ENCODE assay signal across 2 cellular contexts in the genomic region with DNA sequence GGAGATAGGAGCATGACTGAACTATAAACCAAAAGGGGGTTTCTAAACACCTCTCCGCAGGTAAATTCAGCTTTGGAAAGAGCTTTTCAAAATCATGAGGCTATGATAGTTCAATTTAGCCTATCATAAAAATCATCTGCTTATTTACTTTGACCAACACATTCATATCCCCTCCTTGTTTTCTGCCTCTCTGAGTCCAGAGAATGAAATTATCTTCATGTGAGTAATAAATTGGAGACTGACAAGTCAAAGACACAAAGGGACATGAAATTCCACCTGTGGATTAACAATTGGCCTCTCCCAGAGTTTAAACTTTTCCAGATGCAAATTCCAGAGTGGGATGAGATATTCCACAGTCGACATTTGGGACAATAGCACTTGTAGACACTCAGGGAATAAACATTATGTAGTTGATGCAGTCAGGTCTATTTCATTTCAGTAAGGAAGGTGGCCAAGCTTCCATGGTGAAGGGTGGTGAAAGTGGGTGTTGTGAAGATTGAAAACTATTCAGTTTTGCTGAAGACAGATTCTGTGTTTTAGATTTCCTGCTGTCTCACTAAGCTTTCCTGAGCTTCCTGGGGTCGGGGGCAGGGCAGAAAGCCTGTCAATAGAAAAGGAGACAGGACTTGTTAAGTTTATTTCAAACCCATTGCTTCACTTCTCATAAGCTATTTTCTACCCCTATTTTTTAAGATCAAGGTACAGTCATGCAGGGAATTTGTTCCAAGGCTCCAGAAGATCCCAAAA.
A peak's percentile ranks its signal among the peaks of the same experiment; 100 is the strongest.
TF ChIP-seq lines count a peak whose summit lies in the region.

No MANE protein-coding gene starts in this region.

TF ChIP-seq in HCT116, 20 proteins besides CTCF, POLR2A, EP300 and RAD21:
- TF ChIP-seq, protein P1, sequence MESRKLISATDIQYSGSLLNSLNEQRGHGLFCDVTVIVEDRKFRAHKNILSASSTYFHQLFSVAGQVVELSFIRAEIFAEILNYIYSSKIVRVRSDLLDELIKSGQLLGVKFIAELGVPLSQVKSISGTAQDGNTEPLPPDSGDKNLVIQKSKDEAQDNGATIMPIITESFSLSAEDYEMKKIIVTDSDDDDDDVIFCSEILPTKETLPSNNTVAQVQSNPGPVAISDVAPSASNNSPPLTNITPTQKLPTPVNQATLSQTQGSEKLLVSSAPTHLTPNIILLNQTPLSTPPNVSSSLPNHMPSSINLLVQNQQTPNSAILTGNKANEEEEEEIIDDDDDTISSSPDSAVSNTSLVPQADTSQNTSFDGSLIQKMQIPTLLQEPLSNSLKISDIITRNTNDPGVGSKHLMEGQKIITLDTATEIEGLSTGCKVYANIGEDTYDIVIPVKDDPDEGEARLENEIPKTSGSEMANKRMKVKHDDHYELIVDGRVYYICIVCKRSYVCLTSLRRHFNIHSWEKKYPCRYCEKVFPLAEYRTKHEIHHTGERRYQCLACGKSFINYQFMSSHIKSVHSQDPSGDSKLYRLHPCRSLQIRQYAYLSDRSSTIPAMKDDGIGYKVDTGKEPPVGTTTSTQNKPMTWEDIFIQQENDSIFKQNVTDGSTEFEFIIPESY (IDR thresholded peaks at IDR 0.05; ENCODE audit: extremely low read depth, insufficient replicate concordance, low read length): peak; percentile 5
- TF ChIP-seq CBX3 (IDR thresholded peaks at IDR 0.05; ENCODE audit: low read depth) (no peak), ZNF274 (IDR thresholded peaks at IDR 0.05; ENCODE audit: low read depth, low read length) (no peak), SIN3A (IDR thresholded peaks at IDR 0.05; ENCODE audit: low read depth) (no peak), FOSL1 (IDR thresholded peaks at IDR 0.05; ENCODE audit: low read depth) (no peak), TCF7L2 (IDR thresholded peaks at IDR 0.05; ENCODE audit: borderline replicate concordance, extremely low read depth, insufficient read depth, insufficient read length) (no peak)
- TF ChIP-seq, protein P2, sequence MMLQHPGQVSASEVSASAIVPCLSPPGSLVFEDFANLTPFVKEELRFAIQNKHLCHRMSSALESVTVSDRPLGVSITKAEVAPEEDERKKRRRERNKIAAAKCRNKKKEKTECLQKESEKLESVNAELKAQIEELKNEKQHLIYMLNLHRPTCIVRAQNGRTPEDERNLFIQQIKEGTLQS (IDR thresholded peaks at IDR 0.05): no peak
- TF ChIP-seq, protein P3, sequence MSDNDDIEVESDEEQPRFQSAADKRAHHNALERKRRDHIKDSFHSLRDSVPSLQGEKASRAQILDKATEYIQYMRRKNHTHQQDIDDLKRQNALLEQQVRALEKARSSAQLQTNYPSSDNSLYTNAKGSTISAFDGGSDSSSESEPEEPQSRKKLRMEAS (IDR thresholded peaks at IDR 0.05): no peak

TF ChIP-seq in endothelial cell of umbilical vein, 7 proteins besides CTCF, POLR2A, EP300 and RAD21 (continued from another document):
- TF ChIP-seq, protein P3 (IDR thresholded peaks at IDR 0.05; ENCODE audit: insufficient read depth, insufficient read length): no peak
- no peak for TF ChIP-seq JUN (IDR thresholded peaks at IDR 0.05; ENCODE audit: borderline replicate concordance, insufficient read depth, insufficient read length, low read depth)
- TF ChIP-seq EZH2 (IDR thresholded peaks at IDR 0.05; ENCODE audit: borderline replicate concordance, low read depth, low read length, severe bottlenecking): no peak
- no peak for TF ChIP-seq POLR2AphosphoS5 (IDR thresholded peaks at IDR 0.05; ENCODE audit: insufficient read depth, low read depth, low read length)
